Comparison of ENCODE assay signal across 25 cellular contexts in genomic region chr22:20450551-20450906, GRCh38.
"Had no signal": no experiment of that assay in that cellular context is flagged by ENCODE, and none has a peak within 500 bp of the region (broad histone marks: within the 10 kb centered on the region; RNA-seq: fewer than 3 reads in every experiment).

No MANE protein-coding gene starts in this region.

- ATAC-seq: natural killer cell treated with Interleukin-12 subunit alpha and Interleukin-12 subunit beta and Interleukin-15 and Interleukin-18, amount 100 ng/mL, for 72 hours; right cardiac atrium; sciatic nerve; stimulated activated naive B cell treated with anti-CD40 and anti-IgM and Interleukin-4, amounts not matched to agents 10 μg/mL and 1 μg/mL and 100 μg/mL, for 72 hours; stimulated activated naive CD8-positive, alpha-beta T cell treated with anti-CD3 and anti-CD28 coated beads, Interleukin-15, Interleukin-2, amounts not matched to agents 100 U/mL and 50 U/mL, for 24 hours; upper lobe of right lung had no signal

- H3K27me3 Mint-ChIP-seq: naive B cell; natural killer cell treated with Interleukin-12 subunit alpha and Interleukin-12 subunit beta and Interleukin-15 and Interleukin-18, amount 100 ng/mL, for 72 hours; progenitor cell of endocrine pancreas; stimulated activated naive B cell treated with anti-CD40 and anti-IgM and Interleukin-4, amounts not matched to agents 10 μg/mL and 1 μg/mL and 100 μg/mL, for 72 hours had no signal

- H3K27me3 ChIP-seq: hepatocyte, ovary, stomach, testis, thyroid gland, transverse colon, upper lobe of right lung had no signal

- H3K36me3 ChIP-seq: ovary had no signal

- H3K4me1 Mint-ChIP-seq: mesothelial cell of epicardium had no signal

- DNase-seq: islet precursor cell; mesendoderm; naive B cell; retina; stimulated activated CD4-positive, alpha-beta T cell treated with anti-CD3 and anti-CD28 coated beads, Interleukin-12 subunit alpha, Interleukin-12 subunit beta, amount 100 ng/mL, for 4 hours; stimulated activated CD4-positive, alpha-beta T cell treated with anti-CD3 and anti-CD28 coated beads, Interleukin-15, amount 100 ng/mL, for 24 hours; stimulated activated CD4-positive, alpha-beta T cell treated with anti-CD3 and anti-CD28 coated beads, Interleukin-2, amount 100 ng/mL, for 24 hours; stimulated activated CD4-positive, alpha-beta T cell treated with anti-CD3 and anti-CD28 coated beads, Interleukin-4, amount 100 ng/mL, for 1 hour; stimulated activated naive B cell treated with anti-CD40 and anti-IgM and Interleukin-4, amounts not matched to agents 10 μg/mL and 1 μg/mL and 100 μg/mL, for 72 hours; stimulated activated naive CD8-positive, alpha-beta T cell treated with anti-CD3 and anti-CD28 coated beads, Interleukin-15, Interleukin-2, amounts not matched to agents 100 U/mL and 50 U/mL, for 24 hours; stomach; testis; thyroid gland; transverse colon; upper lobe of right lung had no signal

- H3K4me1 ChIP-seq: left ventricle myocardium inferior, testis, thyroid gland, transverse colon, upper lobe of right lung had no signal

- H3K4me3 ChIP-seq: hepatocyte, left ventricle myocardium inferior, lung, ovary, skin epidermis, stomach, testis, thyroid gland, transverse colon, upper lobe of right lung had no signal

- H3K9me3 ChIP-seq: left ventricle myocardium inferior, ovary, stomach, testis, thyroid gland, transverse colon, upper lobe of right lung had no signal

- H3K9me3 Mint-ChIP-seq: mesothelial cell of epicardium; naive B cell; natural killer cell treated with Interleukin-12 subunit alpha and Interleukin-12 subunit beta and Interleukin-15 and Interleukin-18, amount 100 ng/mL, for 72 hours; stimulated activated naive B cell treated with anti-CD40 and anti-IgM and Interleukin-4, amounts not matched to agents 10 μg/mL and 1 μg/mL and 100 μg/mL, for 72 hours had no signal

- H3K36me3 Mint-ChIP-seq: natural killer cell treated with Interleukin-12 subunit alpha and Interleukin-12 subunit beta and Interleukin-15 and Interleukin-18, amount 100 ng/mL, for 72 hours had no signal

- H3K4me3 Mint-ChIP-seq: mesothelial cell of epicardium; naive B cell; natural killer cell treated with Interleukin-12 subunit alpha and Interleukin-12 subunit beta and Interleukin-15 and Interleukin-18, amount 100 ng/mL, for 72 hours; stimulated activated naive B cell treated with anti-CD40 and anti-IgM and Interleukin-4, amounts not matched to agents 10 μg/mL and 1 μg/mL and 100 μg/mL, for 72 hours had no signal

- H3K27ac ChIP-seq: hepatocyte, left ventricle myocardium inferior, ovary, skin epidermis, stomach, testis, thyroid gland, transverse colon, upper lobe of right lung had no signal

- H3K27ac Mint-ChIP-seq: mesothelial cell of epicardium; natural killer cell treated with Interleukin-12 subunit alpha and Interleukin-12 subunit beta and Interleukin-15 and Interleukin-18, amount 100 ng/mL, for 72 hours; progenitor cell of endocrine pancreas; stimulated activated naive B cell treated with anti-CD40 and anti-IgM and Interleukin-4, amounts not matched to agents 10 μg/mL and 1 μg/mL and 100 μg/mL, for 72 hours had no signal
